In genomic region chr9:16704489-16705111, GRCh38 we compare ENCODE assay signal across 9 cellular contexts.
DNase-seq lines count a peak whose midpoint lies in the region; ATAC-seq, FAIRE-seq and TF ChIP-seq lines count a peak whose summit lies in the region.
"Had no signal": no experiment of that assay in that cellular context is flagged by ENCODE, and none has a peak within 500 bp of the region (broad histone marks: within the 10 kb centered on the region; RNA-seq: fewer than 3 reads in every experiment).

No MANE protein-coding gene starts in this region.

- POLR2A ChIA-PET in PC-3 (lab: Charles Lee; ENCODE audit: unreplicated experiment), result interaction anchor here (0.6 to 0.7 kb wide), 3 partner anchors 15 to 550 kb away, joined by 4 to 7 read pairs (median 5); no protein-coding TSS in a partner anchor

- no peak for TF ChIP-seq CTCF in PC-3 (conservative IDR thresholded peaks at IDR 0.05; ENCODE audit: low read depth, low read length)

- H3K4me3 ChIP-seq in PC-3 (ENCODE audit: low read length) (peak overlapping the region; percentile 70), esophagus (ENCODE audit: low read depth in 1 of 2, low read length in 2 of 2) (no peak overlapping the region), mucosa of rectum (ENCODE audit: low read length in 2 of 2) (peak overlapping the region in 1 of 2 donors; percentile 46)
- H3K4me3 ChIP-seq: K562 had no signal

- H4K20me1 ChIP-seq in PC-3 (ENCODE audit: low read length), result no peaks in the 10 kb centered on the region

- H3K36me3 ChIP-seq in PC-3 (ENCODE audit: low read depth, low read length) (no peaks in the 10 kb centered on the region), esophagus (ENCODE audit: control insufficient read depth in 2 of 2, insufficient read depth in 2 of 2, low read length in 1 of 2) (no peaks in the 10 kb centered on the region), mucosa of rectum (ENCODE audit: control insufficient read depth in 2 of 2, insufficient read depth in 2 of 2, low read length in 2 of 2) (no peaks in the 10 kb centered on the region)

- H3K9ac ChIP-seq in PC-3 (ENCODE audit: low read length) (peak overlapping the region; percentile 90), mucosa of rectum (ENCODE audit: low read depth in 1 of 2, low read length in 2 of 2) (no peak overlapping the region)

- peak; percentile 39 for ATAC-seq in PC-3
- ATAC-seq in HG03520 (IDR thresholded peaks at IDR 0.05; ENCODE audit: unreplicated experiment), result no peak
- no peak for ATAC-seq in GM21786 (IDR thresholded peaks at IDR 0.05; ENCODE audit: unreplicated experiment)
- ATAC-seq: K562 had no signal

- TSS peak; percentile 68 for BruUV-seq in PC-3 (replicated peaks; lab: Mats Ljungman, UMichigan)

- CTCF ChIA-PET in PC-3 (lab: Charles Lee), result interaction anchor here (0.5 to 1.1 kb wide), 5 partner anchors 10 to 219 kb away, joined by 3 to 4 read pairs (median 4); no protein-coding TSS in a partner anchor

- intact Hi-C loops in PC-3 (cut with micrococcal nuclease), result loop anchor here (2.0 to 5.0 kb wide), 5 partner anchors 32 to 647 kb away; no protein-coding TSS in a partner anchor

- H2AFZ ChIP-seq in PC-3 (ENCODE audit: low read length), result peak overlapping the region; percentile 58

- H3K4me2 ChIP-seq in PC-3 (ENCODE audit: low read length), result peak overlapping the region; percentile 86

- 30 to 59% methylated on average over 9 of the region's 9 CpGs for WGBS in esophagus, 2 donors

- no peak for DNase-seq in PC-3
- DNase-seq in urothelium cell line (ENCODE audit: low spot score), result peak; percentile 40
- DNase-seq in H4 (ENCODE audit: low spot score), result no peak
- DNase-seq: effector CD4-positive, alpha-beta T cell had no signal

- H3K27me3 ChIP-seq in PC-3 (ENCODE audit: low read length), result no peaks in the 10 kb centered on the region
- H3K27me3 ChIP-seq in esophagus (ENCODE audit: control insufficient read depth in 1 of 2, insufficient read depth in 2 of 2, low read length in 2 of 2), result no peaks in the 10 kb centered on the region
- H3K27me3 ChIP-seq in mucosa of rectum (ENCODE audit: control insufficient read depth in 2 of 2, insufficient read depth in 2 of 2, low read length in 2 of 2), result no peaks in the 10 kb centered on the region

- peak overlapping the region; percentile 99 for H3K27ac ChIP-seq in PC-3 (ENCODE audit: low read length)
- peak overlapping the region; percentile 78 to 90 for H3K27ac ChIP-seq in esophagus (ENCODE audit: low read depth in 2 of 2, low read length in 1 of 2)
- H3K27ac ChIP-seq in mucosa of rectum (ENCODE audit: low read depth in 2 of 2, low read length in 2 of 2), result peak overlapping the region; percentile 45 to 74

- H3F3A ChIP-seq in PC-3 (ENCODE audit: low read length, unreplicated experiment), result peaks cover 4% of the 10 kb centered on the region

- H3K9me3 ChIP-seq in PC-3 (ENCODE audit: low read length), result no peaks in the 10 kb centered on the region
- no peaks in the 10 kb centered on the region for H3K9me3 ChIP-seq in esophagus (ENCODE audit: control insufficient read depth in 2 of 2, insufficient read depth in 1 of 2, low read depth in 1 of 2, low read length in 1 of 2)
- no peaks in the 10 kb centered on the region for H3K9me3 ChIP-seq in mucosa of rectum (ENCODE audit: control insufficient read depth in 2 of 2, low read length in 2 of 2)

- H3K79me2 ChIP-seq in PC-3 (ENCODE audit: low read length), result peaks cover 46% of the 10 kb centered on the region

- H3K9me2 ChIP-seq in PC-3 (replicated peaks; ENCODE audit: low read length), result no peaks in the 10 kb centered on the region

- no peak for FAIRE-seq in urothelium cell line (lab: Jason Lieb, UNC)
- FAIRE-seq: K562 had no signal

- H3K4me1 ChIP-seq in PC-3 (ENCODE audit: insufficient read depth, low read length) (peaks cover 54% of the 10 kb centered on the region), esophagus (ENCODE audit: control insufficient read depth in 2 of 2, insufficient read depth in 2 of 2, low read length in 1 of 2) (peaks cover 0 to 2% of the 10 kb centered on the region in 2 donors), mucosa of rectum (ENCODE audit: control insufficient read depth in 2 of 2, insufficient read depth in 2 of 2, low read length in 2 of 2) (no peaks in the 10 kb centered on the region)
